8 cellular contexts compared by ENCODE assay signal in genomic region chr4:36244257-36245084, GRCh38. TPM values are rescaled to one million over a fixed set of nuclear protein-coding genes. Genes with fewer than 3 reads are reported as not detected.
DNase-seq lines count a peak whose midpoint lies in the region; ATAC-seq and TF ChIP-seq lines count a peak whose summit lies in the region.

A gene with protein sequence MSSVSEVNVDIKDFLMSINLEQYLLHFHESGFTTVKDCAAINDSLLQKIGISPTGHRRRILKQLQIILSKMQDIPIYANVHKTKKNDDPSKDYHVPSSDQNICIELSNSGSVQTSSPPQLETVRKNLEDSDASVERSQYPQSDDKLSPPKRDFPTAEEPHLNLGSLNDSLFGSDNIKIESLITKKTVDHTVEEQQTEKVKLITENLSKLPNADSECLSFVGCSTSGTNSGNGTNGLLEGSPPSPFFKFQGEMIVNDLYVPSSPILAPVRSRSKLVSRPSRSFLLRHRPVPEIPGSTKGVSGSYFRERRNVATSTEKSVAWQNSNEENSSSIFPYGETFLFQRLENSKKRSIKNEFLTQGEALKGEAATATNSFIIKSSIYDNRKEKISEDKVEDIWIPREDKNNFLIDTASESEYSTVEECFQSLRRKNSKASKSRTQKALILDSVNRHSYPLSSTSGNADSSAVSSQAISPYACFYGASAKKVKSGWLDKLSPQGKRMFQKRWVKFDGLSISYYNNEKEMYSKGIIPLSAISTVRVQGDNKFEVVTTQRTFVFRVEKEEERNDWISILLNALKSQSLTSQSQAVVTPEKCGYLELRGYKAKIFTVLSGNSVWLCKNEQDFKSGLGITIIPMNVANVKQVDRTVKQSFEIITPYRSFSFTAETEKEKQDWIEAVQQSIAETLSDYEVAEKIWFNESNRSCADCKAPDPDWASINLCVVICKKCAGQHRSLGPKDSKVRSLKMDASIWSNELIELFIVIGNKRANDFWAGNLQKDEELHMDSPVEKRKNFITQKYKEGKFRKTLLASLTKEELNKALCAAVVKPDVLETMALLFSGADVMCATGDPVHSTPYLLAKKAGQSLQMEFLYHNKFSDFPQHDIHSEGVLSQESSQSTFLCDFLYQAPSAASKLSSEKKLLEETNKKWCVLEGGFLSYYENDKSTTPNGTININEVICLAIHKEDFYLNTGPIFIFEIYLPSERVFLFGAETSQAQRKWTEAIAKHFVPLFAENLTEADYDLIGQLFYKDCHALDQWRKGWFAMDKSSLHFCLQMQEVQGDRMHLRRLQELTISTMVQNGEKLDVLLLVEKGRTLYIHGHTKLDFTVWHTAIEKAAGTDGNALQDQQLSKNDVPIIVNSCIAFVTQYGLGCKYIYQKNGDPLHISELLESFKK (N-terminal part only) (minus strand): TSS chr4:36244514. CDS start chr4:36229486, 15,028 bp downstream.

- no peaks in the 10 kb centered on the region for H3K27me3 ChIP-seq in spleen (replicated peaks in 1 of 7)

- peaks cover 14 to 60% (median 41%) of the 10 kb centered on the region in 6 donors for H3K4me1 ChIP-seq in spleen

- ATAC-seq in GM21423 (IDR thresholded peaks at IDR 0.05; ENCODE audit: unreplicated experiment) = peak; percentile 64

- TF ChIP-seq POLR2A in spleen (IDR thresholded peaks at IDR 0.05) = peak in 2 of 3 donors; percentile 12 to 46

- in situ Hi-C loops in astrocyte of the cerebellum (cut with HindIII; ENCODE audit: low sequenced_read_pairs) = no loop called here

- peak within 1 kb of the TSS; percentile 72 for H3K4me3 ChIP-seq in astrocyte of the cerebellum (ENCODE audit: low read depth, low read length)
- H3K4me3 ChIP-seq in iPS-18c (ENCODE audit: insufficient read depth, low read depth, low read length) = peak within 1 kb of the TSS; percentile 73
- peak within 1 kb of the TSS; percentile 64 to 79 (median 70) for H3K4me3 ChIP-seq in spleen

- H3K9me3 ChIP-seq in iPS-18c (ENCODE audit: control insufficient read depth, insufficient read depth, low read length) (peaks cover 4% of the 10 kb centered on the region), spleen (no peaks in the 10 kb centered on the region)

- DNase-seq in DMS53 treated with DMSO at 0.1 percent for 48 hours (lab: John Stamatoyannopoulos, UW; ENCODE audit: unreplicated experiment) (peak; percentile 56), HuH-7.5 (ENCODE audit: low spot score) (peak; percentile 25), astrocyte of the cerebellum (ENCODE audit: low read depth) (no peak), spleen (peak; percentile 96), GF-D8 (lab: John Stamatoyannopoulos, UW) (no peak)

- TF ChIP-seq CTCF in astrocyte of the cerebellum (IDR thresholded peaks at IDR 0.05; ENCODE audit: low read depth, low read length, missing control alignments) (no peak), spleen (IDR thresholded peaks at IDR 0.05 in 8 of 11, conservative IDR thresholded peaks at IDR 0.05 in 3 of 11) (peak in 1 of 11 experiments; percentile 12)

- intact Hi-C loops in T-helper 2 cell treated with Interferon-gamma antibody and Interleukin-4, amounts not matched to agents 100 ng/mL and 5 ng/mL, for 36 hours (cut with micrococcal nuclease) = loop anchor here (1.0 to 5.0 kb wide), 6 partner anchors 11 to 1443 kb away; partner anchors contain the start of gene RELL1
- intact Hi-C loops in spleen (cut with DNase I; ENCODE audit: low total_unique reads) = no loop called here

- H3K27ac ChIP-seq in spleen = peak within 1 kb of the TSS; percentile 94 to 98 (median 98)

- WGBS in spleen, 5 donors = 1 to 2% (median 2%) methylated on average over 28 to 81 of the region's 81 CpGs

- H3K36me3 ChIP-seq in spleen = no peaks in the 10 kb centered on the region

RNA-seq across cellular contexts. Expression of the gene that starts here (rescaled TPM):
- 37.5 and 42.9 TPM in 2 replicates for total RNA-seq in T-helper 2 cell treated with Interferon-gamma antibody and Interleukin-4, amounts not matched to agents 100 ng/mL and 5 ng/mL, for 36 hours
- 100 to 1,000 TPM in 2 of 7 donors, 10 to 100 TPM in 5; 51.9 to 161 (median 71.6) TPM for total RNA-seq in spleen
- polyA plus RNA-seq in spleen = 1 to 10 TPM; 6.8 to 9.5 (median 7.7) TPM

Comparison
In these comparisons a context has a peak if more than half of its experiments do, and no peak if none do; other contexts are left out.
1. DNase-seq: peak in DMS53 treated with DMSO at 0.1 percent for 48 hours (single experiment), HuH-7.5 (single experiment) and spleen (single experiment); none in astrocyte of the cerebellum (single experiment) and GF-D8 (single experiment).
2. Peak in every context shown above with its lines, with median percentiles within 50 percentile points of each other: H3K4me3 ChIP-seq.